27 cellular contexts compared by ENCODE assay signal in the genomic region with DNA sequence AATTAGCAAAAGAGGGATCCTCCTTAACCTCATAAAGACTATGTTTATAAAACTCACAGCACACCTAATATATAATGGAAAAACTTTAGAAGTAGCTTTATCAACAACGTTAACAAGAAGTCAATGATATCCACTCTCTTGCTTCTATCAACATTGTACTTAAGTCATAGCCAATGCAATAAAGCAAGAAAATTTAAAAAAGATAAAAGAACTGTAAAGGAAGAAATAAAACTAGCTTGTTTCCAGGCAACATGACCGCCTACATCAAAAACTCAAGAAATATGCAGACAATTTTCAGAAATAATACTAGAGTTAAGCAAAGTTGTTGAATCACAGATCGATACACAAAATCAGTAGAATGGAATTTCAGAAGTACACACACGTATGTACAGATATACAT.
"Had no signal": no experiment of that assay in that cellular context is flagged by ENCODE, and none has a peak within 500 bp of the region (broad histone marks: within the 10 kb centered on the region; RNA-seq: fewer than 3 reads in every experiment).

No MANE protein-coding gene starts in this region.

- ATAC-seq: stimulated activated effector memory CD8-positive, alpha-beta T cell treated with anti-CD3 and anti-CD28 coated beads, Interleukin-12 subunit alpha, Interleukin-12 subunit beta, amount 100 ng/mL, for 72 hours; stimulated activated memory B cell treated with anti-CD40 and anti-IgM and Interleukin-4, amounts not matched to agents 10 μg/mL and 1 μg/mL and 100 μg/mL, for 72 hours; stimulated activated naive B cell treated with anti-CD40 and anti-IgM and Interleukin-4, amounts not matched to agents 10 μg/mL and 1 μg/mL and 100 μg/mL, for 72 hours; stimulated activated naive CD8-positive, alpha-beta T cell treated with anti-CD3 and anti-CD28 coated beads, Interleukin-15, amount 100 ng/mL, for 72 hours; stimulated activated naive CD8-positive, alpha-beta T cell treated with anti-CD3 and anti-CD28 coated beads, Interleukin-15, Interleukin-2, amounts not matched to agents 100 U/mL and 50 U/mL, for 24 hours; upper lobe of right lung had no signal

- H3K27me3 ChIP-seq: stomach, suprapubic skin, testis, thyroid gland, tibial artery, tibial nerve, transverse colon, upper lobe of left lung, upper lobe of right lung, uterus, vagina had no signal

- H3K36me3 ChIP-seq: stomach, suprapubic skin, thoracic aorta, thyroid gland, tibial artery, tibial nerve, transverse colon, upper lobe of left lung, upper lobe of right lung, uterus, vagina had no signal

- H3K9me3 ChIP-seq: suprapubic skin, testis, thyroid gland, vagina had no signal

- H3K27ac ChIP-seq: stomach, suprapubic skin, testis, thoracic aorta, thyroid gland, tibial artery, tibial nerve, transverse colon, upper lobe of left lung, upper lobe of right lung, uterus, vagina had no signal

- H3K4me1 ChIP-seq: stomach, suprapubic skin, testis, thyroid gland, tibial artery, tibial nerve, transverse colon, upper lobe of left lung, upper lobe of right lung, uterus, vagina had no signal

- DNase-seq: stimulated activated CD4-positive, alpha-beta T cell treated with anti-CD3 and anti-CD28 coated beads, Interleukin-2, amount 100 ng/mL, for 48 hours; stimulated activated CD4-positive, alpha-beta T cell treated with anti-CD3 and anti-CD28 coated beads, Interleukin-4, amount 100 ng/mL, for 1 hour; stimulated activated CD4-positive, alpha-beta T cell treated with anti-CD3 and anti-CD28 coated beads, Interleukin-4, amount 100 ng/mL, for 24 hours; stimulated activated CD4-positive, alpha-beta T cell treated with anti-CD3 and anti-CD28 coated beads, Interleukin-4, amount 100 ng/mL, for 4 hours; stimulated activated CD8-positive, alpha-beta memory T cell treated with anti-CD3 and anti-CD28 coated beads, Interleukin-4, amount 100 ng/mL, for 48 hours; stimulated activated naive B cell treated with anti-CD40 and anti-IgM and Interleukin-4, amounts not matched to agents 10 μg/mL and 1 μg/mL and 100 μg/mL, for 72 hours; stimulated activated naive CD4-positive, alpha-beta T cell; stimulated activated naive CD4-positive, alpha-beta T cell treated with Interleukin-2 at 50 U/mL for 16 hours; stimulated activated naive CD8-positive, alpha-beta T cell treated with anti-CD3 and anti-CD28 coated beads, Interleukin-15, amount 100 ng/mL, for 72 hours; stimulated activated naive CD8-positive, alpha-beta T cell treated with anti-CD3 and anti-CD28 coated beads, Interleukin-15, Interleukin-2, amounts not matched to agents 100 U/mL and 50 U/mL, for 24 hours; stomach; substantia nigra; testis; thyroid gland; tibial artery; transverse colon; trophoblast cell; upper lobe of left lung; upper lobe of right lung; uterus had no signal

- FAIRE-seq: urothelium cell line had no signal

- H3K4me3 ChIP-seq: stomach, suprapubic skin, testis, thoracic aorta, thyroid gland, tibial artery, tibial nerve, transverse colon, upper lobe of left lung, upper lobe of right lung, uterus, vagina had no signal
